ENCODE assay signal across 14 cellular contexts in the genomic region with DNA sequence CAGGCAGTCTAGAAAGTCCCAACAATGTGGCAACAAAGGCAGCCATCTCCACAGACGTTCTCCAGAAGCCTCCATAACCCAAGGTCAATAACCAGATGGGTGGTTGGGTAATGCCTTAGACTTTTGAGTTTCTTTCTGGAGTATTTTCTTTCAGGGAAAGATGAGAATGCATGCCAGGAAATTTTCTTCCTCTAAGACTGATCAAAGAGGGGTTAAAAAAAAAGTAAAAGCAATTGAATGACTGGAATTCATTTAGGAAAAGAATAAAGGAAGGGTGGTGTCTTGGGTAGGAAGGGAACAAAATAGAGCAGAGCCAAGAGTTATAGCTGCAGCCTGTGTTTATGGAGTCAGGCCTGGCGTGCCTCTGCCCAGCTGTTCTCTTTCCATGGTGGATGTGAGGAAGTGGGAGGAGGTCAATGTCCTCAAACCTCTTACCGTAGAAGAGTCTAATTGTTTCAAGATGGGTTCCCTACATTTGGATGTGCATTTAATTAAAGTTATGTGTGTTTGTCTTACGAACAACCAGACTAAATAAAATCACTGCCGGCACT.
DNase-seq lines count a peak whose midpoint lies in the region; ATAC-seq, FAIRE-seq and TF ChIP-seq lines count a peak whose summit lies in the region.
"Had no signal": no experiment of that assay in that cellular context is flagged by ENCODE, and none has a peak within 500 bp of the region (broad histone marks: within the 10 kb centered on the region; RNA-seq: fewer than 3 reads in every experiment).

No MANE protein-coding gene starts in this region.

- H3K9me3 Mint-ChIP-seq in HFFc6, result no peaks in the 10 kb centered on the region; the same call in 1 of the 2 replicates

- ATAC-seq in HG02588 (IDR thresholded peaks at IDR 0.05; ENCODE audit: unreplicated experiment), result no peak
- ATAC-seq: K562 had no signal

- H3K4ac ChIP-seq in H1 (replicated peaks; ENCODE audit: insufficient read length, low read depth, low read length), result no peak overlapping the region

- H3K4me3 Mint-ChIP-seq in HFFc6, result peak overlapping the region; percentile 35

- H3K4me1 ChIP-seq in H1 (replicated peaks in 1 of 4; ENCODE audit: control insufficient read depth in 3 of 4, insufficient read depth in 4 of 4, low read length in 3 of 4) (no peaks in the 10 kb centered on the region), tibial nerve (peaks cover 0 to 27% (median 5%) of the 10 kb centered on the region in 4 donors)

- CTCF ChIA-PET in H1 (lab: Charles Lee; ENCODE audit: partially characterized antibody), result interaction anchor here (0.8 to 1.3 kb wide), 2 partner anchors 11 to 136 kb away, joined by 3 to 4 read pairs; no protein-coding TSS in a partner anchor

- H4K20me1 ChIP-seq in H1 (replicated peaks in 1 of 2; ENCODE audit: control insufficient read depth in 1 of 2, insufficient read depth in 2 of 2, low read length in 2 of 2), result peaks cover 0 to 2% of the 10 kb centered on the region in 2 experiments

- TF ChIP-seq POLR2A in H1 (IDR thresholded peaks at IDR 0.05; ENCODE audit: control extremely low read depth in 1 of 2, low read depth in 2 of 2, low read length in 2 of 2), result no peak
- no peak for TF ChIP-seq POLR2A in tibial nerve (IDR thresholded peaks at IDR 0.05)
- no peak for TF ChIP-seq POLR2A in GM12892 (IDR thresholded peaks at IDR 0.05; ENCODE audit: low read depth, low read length)

- H3K9me3 ChIP-seq in H1 (ENCODE audit: insufficient read depth in 2 of 2, low read depth in 1 of 2, low read length in 1 of 2), result peaks cover 6 to 19% of the 10 kb centered on the region in 2 experiments; a peak in 3 of 4 replicates
- H3K9me3 ChIP-seq in tibial nerve, result no peaks in the 10 kb centered on the region

- peaks cover 2% of the 10 kb centered on the region; the same call in 1 of the 2 replicates for H3K79me1 ChIP-seq in H1 (ENCODE audit: low read depth, low read length)

- H2BK5ac ChIP-seq in H1 (ENCODE audit: low read depth, low read length), result no peak overlapping the region

- H3K27me3 Mint-ChIP-seq in HFFc6 (ENCODE audit: insufficient read depth), result peaks cover 2% of the 10 kb centered on the region; the same call in 1 of the 2 replicates

- H3K27me3 ChIP-seq in H1 (replicated peaks in 1 of 4; ENCODE audit: control insufficient read depth in 3 of 4, extremely low read depth in 1 of 4, insufficient read depth in 3 of 4, low read length in 3 of 4) (no peaks in the 10 kb centered on the region), tibial nerve (no peaks in the 10 kb centered on the region)

- no peak overlapping the region for H3K9ac ChIP-seq in H1 (replicated peaks in 1 of 4; ENCODE audit: extremely low read depth in 1 of 4, low read depth in 3 of 4, low read length in 3 of 4)

- WGBS in H1 (ENCODE audit: extremely low coverage in 1 of 2, insufficient coverage in 1 of 2, insufficient read length in 1 of 2, insufficient replicate concordance in 2 of 2, low coverage in 1 of 2, low lambda C conversion rate in 2 of 2, missing lambda C conversion rate in 1 of 2), 2 experiments, result 94% methylated on average over 5 of the region's 5 CpGs; no CpG with 5 or more reads in 1 of the 2 experiments
- 21 to 28% methylated on average over 5 of the region's 5 CpGs for whole genome bisulfite sequencing in tibial nerve, 2 donors

- H3K4me3 ChIP-seq in H1 (ENCODE audit: extremely low read depth in 1 of 4, insufficient read depth in 2 of 4, low read depth in 3 of 4, low read length in 4 of 4), result no peak overlapping the region
- H3K4me3 ChIP-seq in tibial nerve, result no peak overlapping the region
- H3K4me3 ChIP-seq: K562 had no signal

- H3K79me2 ChIP-seq in H1 (ENCODE audit: control insufficient read depth in 1 of 2, insufficient read depth in 2 of 2, low read length in 2 of 2), result peaks cover 0 to 69% of the 10 kb centered on the region in 2 experiments; a peak in 2 of 4 replicates

- no peak overlapping the region for H2BK20ac ChIP-seq in H1 (ENCODE audit: low read length)

- H4K8ac ChIP-seq in H1 (ENCODE audit: extremely low read depth, insufficient read depth, low read length), result no peak overlapping the region

- no peak overlapping the region for H3K23ac ChIP-seq in H1 (ENCODE audit: insufficient read length)

- no peak overlapping the region for H2AK5ac ChIP-seq in H1 (ENCODE audit: low read depth, low read length)

- H4K91ac ChIP-seq in H1 (replicated peaks; ENCODE audit: insufficient read length, low read length), result no peak overlapping the region

- H3K27ac ChIP-seq in H1 (ENCODE audit: low read depth, low read length), result no peak overlapping the region
- peak overlapping the region in 2 of 4 donors; percentile 12 to 52 for H3K27ac ChIP-seq in tibial nerve

- no peak overlapping the region for H2AFZ ChIP-seq in H1 (ENCODE audit: low read length)

- FAIRE-seq in H1 (lab: Jason Lieb, UNC) (no peak), GM12892 (lab: Jason Lieb, UNC) (no peak)
- FAIRE-seq: bronchial epithelial cell, GM18507, K562 had no signal

- H2BK15ac ChIP-seq in H1 (ENCODE audit: low read length), result peak overlapping the region; percentile 67; the same call in 1 of the 2 replicates

- no peak overlapping the region for H2BK12ac ChIP-seq in H1 (ENCODE audit: low read depth, low read length)

- peaks cover 2% of the 10 kb centered on the region; the same call in 1 of the 2 replicates for H3K23me2 ChIP-seq in H1 (ENCODE audit: low read depth, low read length)

- H4K5ac ChIP-seq in H1 (ENCODE audit: insufficient read length, low read depth, low read length), result no peak overlapping the region

- TF ChIP-seq CTCF in HFFc6 (IDR thresholded peaks at IDR 0.05), result no peak
- TF ChIP-seq CTCF in H1 (IDR thresholded peaks at IDR 0.05; ENCODE audit: control extremely low read depth in 1 of 3, insufficient read depth in 1 of 3, low read depth in 1 of 3, low read length in 3 of 3), result no peak
- no peak for TF ChIP-seq CTCF in tibial nerve (IDR thresholded peaks at IDR 0.05)

- peaks cover 8 to 86% (median 37%) of the 10 kb centered on the region in 4 experiments for H3K36me3 ChIP-seq in H1 (ENCODE audit: control insufficient read depth in 2 of 4, insufficient read depth in 4 of 4, low read length in 3 of 4)
- H3K36me3 ChIP-seq in tibial nerve, result peaks cover 0 to 56% (median 0%) of the 10 kb centered on the region in 3 donors

- H3K4me1 Mint-ChIP-seq in HFFc6 (ENCODE audit: low read depth), result peaks cover 49% of the 10 kb centered on the region

- H2BK120ac ChIP-seq in H1 (replicated peaks; ENCODE audit: low read depth, low read length), result no peak overlapping the region

- TF ChIP-seq RAD21 in H1 (IDR thresholded peaks at IDR 0.05 in 1 of 2, conservative IDR thresholded peaks at IDR 0.05 in 1 of 2; ENCODE audit: low read depth in 2 of 2, low read length in 2 of 2), result no peak

- H3K4me2 ChIP-seq in H1 (ENCODE audit: insufficient read depth in 1 of 2, low read depth in 2 of 2, low read length in 2 of 2), result no peak overlapping the region

- POLR2A ChIA-PET in H1 (lab: Charles Lee; ENCODE audit: partially characterized antibody), result no interaction called here

- H3K18ac ChIP-seq in H1 (ENCODE audit: extremely low read depth, low read length), result no peak overlapping the region

- TF ChIP-seq EP300 in H1 (IDR thresholded peaks at IDR 0.05; ENCODE audit: borderline replicate concordance in 1 of 2, low read depth in 2 of 2, low read length in 2 of 2) (no peak), tibial nerve (IDR thresholded peaks at IDR 0.05) (peak in 1 of 2 donors; percentile 75)

- no peak overlapping the region for H3K56ac ChIP-seq in H1 (replicated peaks; ENCODE audit: insufficient read length, low read depth, low read length)

- H3K27ac Mint-ChIP-seq in HFFc6, result peak overlapping the region; percentile 83

- no peak overlapping the region for H3K14ac ChIP-seq in H1 (ENCODE audit: insufficient read length)

- DNase-seq in HFFc6, result peak; percentile 74
- DNase-seq in H1 (ENCODE audit: low read depth in 1 of 2, low spot score in 2 of 2), result no peak
- DNase-seq in lung microvascular endothelial cell (ENCODE audit: low read depth in 2 of 2), result peak; percentile 52 to 81
- DNase-seq in tibial nerve (ENCODE audit: low spot score in 2 of 2), result peak; percentile 40 to 47
- DNase-seq in mesenteric fat pad (ENCODE audit: low spot score), result no peak
- no peak for DNase-seq in GM12892 (ENCODE audit: insufficient read length)
- DNase-seq: activated CD8-positive, alpha-beta memory T cell treated with anti-CD3 and anti-CD28 coated beads, Interleukin-2, amount 50 U/mL, for 48 hours; DMS 273 treated with DMSO at 0.1 percent for 48 hours; NCI-H2081 treated with DMSO at 0.1 percent for 48 hours; stimulated activated naive CD4-positive, alpha-beta T cell had no signal

- peaks cover 74% of the 10 kb centered on the region for H3K36me3 Mint-ChIP-seq in HFFc6 (ENCODE audit: low read depth)

TF ChIP-seq in H1, 55 proteins besides CTCF, POLR2A, EP300 and RAD21:
- TF ChIP-seq JUN (IDR thresholded peaks at IDR 0.05; ENCODE audit: low read depth, low read length) (no peak), NANOG (IDR thresholded peaks at IDR 0.05; ENCODE audit: insufficient read depth, low read depth, low read length, poor library complexity, severe bottlenecking) (no peak), POLR2AphosphoS5 (IDR thresholded peaks at IDR 0.05; ENCODE audit: low read depth, low read length) (0 out of 2 replicates have a peak, but pooled peaks have one; percentile 10), SIN3A (conservative IDR thresholded peaks at IDR 0.05 in 1 of 2, IDR thresholded peaks at IDR 0.05 in 1 of 2; ENCODE audit: low read depth in 1 of 2, low read length in 2 of 2) (no peak)
TF ChIP-seq in H1: peak in this region for 1.

Comparison
In these comparisons a context has a peak if more than half of its experiments do, and no peak if none do; other contexts are left out.
1. DNase-seq: peak in HFFc6 (single experiment), lung microvascular endothelial cell (2 of 2) and tibial nerve (2 of 2); none in H1 (0 of 2), mesenteric fat pad (single experiment) and GM12892 (single experiment).